1 cellular context compared by ENCODE assay signal in genomic region chr2:11336189-11336588, GRCh38.
A peak's percentile ranks its signal among the peaks of the same experiment; 100 is the strongest.
TF ChIP-seq lines count a peak whose summit lies in the region.

No MANE protein-coding gene starts in this region.

TF ChIP-seq in HepG2, 621 proteins besides CTCF, POLR2A, EP300 and RAD21 (continued from another document):
- TF ChIP-seq SYNCRIP (IDR thresholded peaks at IDR 0.05; ENCODE audit: insufficient read depth, low read depth, low read length): no peak
- TF ChIP-seq KDM2A (CRISPR knock-in tag; IDR thresholded peaks at IDR 0.05; ENCODE audit: borderline replicate concordance, low read depth): no peak
- TF ChIP-seq ZNF572 (CRISPR knock-in tag; IDR thresholded peaks at IDR 0.05): no peak
- TF ChIP-seq TIGD3 (CRISPR knock-in tag; IDR thresholded peaks at IDR 0.05; ENCODE audit: borderline replicate concordance): no peak
- no peak for TF ChIP-seq AKNA (CRISPR knock-in tag; IDR thresholded peaks at IDR 0.05; ENCODE audit: borderline replicate concordance)
- no peak for TF ChIP-seq ZNF839 (CRISPR knock-in tag; IDR thresholded peaks at IDR 0.05; ENCODE audit: borderline replicate concordance)
- TF ChIP-seq ZNF30 (CRISPR knock-in tag; IDR thresholded peaks at IDR 0.05): no peak
- TF ChIP-seq THRA (CRISPR knock-in tag; IDR thresholded peaks at IDR 0.05; ENCODE audit: borderline replicate concordance): no peak
- 0 out of 2 replicates have a peak, but pooled peaks have one; percentile 3 for TF ChIP-seq ZMYM4 (CRISPR knock-in tag; IDR thresholded peaks at IDR 0.05)
- TF ChIP-seq ZNF891 (CRISPR knock-in tag; IDR thresholded peaks at IDR 0.05): no peak
- no peak for TF ChIP-seq SPEN (CRISPR knock-in tag; IDR thresholded peaks at IDR 0.05; ENCODE audit: low read depth)
- no peak for TF ChIP-seq ZFP41 (CRISPR knock-in tag; IDR thresholded peaks at IDR 0.05; ENCODE audit: borderline replicate concordance)
- no peak for TF ChIP-seq ZNF788 (CRISPR knock-in tag; IDR thresholded peaks at IDR 0.05; ENCODE audit: borderline replicate concordance)
- no peak for TF ChIP-seq NFE2L2 (IDR thresholded peaks at IDR 0.05; ENCODE audit: low read length)
- peak; percentile 19; the same call in 1 of the 2 replicates for TF ChIP-seq ZMYM2 (CRISPR knock-in tag; IDR thresholded peaks at IDR 0.05)
- TF ChIP-seq, protein P1, sequence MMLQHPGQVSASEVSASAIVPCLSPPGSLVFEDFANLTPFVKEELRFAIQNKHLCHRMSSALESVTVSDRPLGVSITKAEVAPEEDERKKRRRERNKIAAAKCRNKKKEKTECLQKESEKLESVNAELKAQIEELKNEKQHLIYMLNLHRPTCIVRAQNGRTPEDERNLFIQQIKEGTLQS (CRISPR knock-in tag; IDR thresholded peaks at IDR 0.05): no peak
- TF ChIP-seq BHLHE40 (IDR thresholded peaks at IDR 0.05; ENCODE audit: low read length): no peak
- no peak for TF ChIP-seq CSRNP1 (CRISPR knock-in tag; IDR thresholded peaks at IDR 0.05)
- no peak for TF ChIP-seq ZNF253 (CRISPR knock-in tag; IDR thresholded peaks at IDR 0.05; ENCODE audit: borderline replicate concordance)
- TF ChIP-seq, protein P2, sequence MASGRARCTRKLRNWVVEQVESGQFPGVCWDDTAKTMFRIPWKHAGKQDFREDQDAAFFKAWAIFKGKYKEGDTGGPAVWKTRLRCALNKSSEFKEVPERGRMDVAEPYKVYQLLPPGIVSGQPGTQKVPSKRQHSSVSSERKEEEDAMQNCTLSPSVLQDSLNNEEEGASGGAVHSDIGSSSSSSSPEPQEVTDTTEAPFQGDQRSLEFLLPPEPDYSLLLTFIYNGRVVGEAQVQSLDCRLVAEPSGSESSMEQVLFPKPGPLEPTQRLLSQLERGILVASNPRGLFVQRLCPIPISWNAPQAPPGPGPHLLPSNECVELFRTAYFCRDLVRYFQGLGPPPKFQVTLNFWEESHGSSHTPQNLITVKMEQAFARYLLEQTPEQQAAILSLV (CRISPR knock-in tag; IDR thresholded peaks at IDR 0.05; ENCODE audit: borderline replicate concordance): no peak
- no peak for TF ChIP-seq ESRRA (CRISPR knock-in tag; IDR thresholded peaks at IDR 0.05; ENCODE audit: low read depth)
- TF ChIP-seq PLRG1 (conservative IDR thresholded peaks at IDR 0.05): no peak
- peak; percentile 49; the same call in 1 of the 2 replicates for TF ChIP-seq ZMYM3 (CRISPR knock-in tag; IDR thresholded peaks at IDR 0.05)
- TF ChIP-seq PLSCR1 (CRISPR knock-in tag; IDR thresholded peaks at IDR 0.05; ENCODE audit: borderline replicate concordance): no peak
- no peak for TF ChIP-seq ZNF720 (CRISPR knock-in tag; IDR thresholded peaks at IDR 0.05)
- TF ChIP-seq ZNF770 (CRISPR knock-in tag; IDR thresholded peaks at IDR 0.05): peak; percentile 95
- no peak for TF ChIP-seq GTF2F1 (IDR thresholded peaks at IDR 0.05; ENCODE audit: low read length)
- TF ChIP-seq ZBTB37 (CRISPR knock-in tag; IDR thresholded peaks at IDR 0.05): no peak
- no peak for TF ChIP-seq ZNF660 (CRISPR knock-in tag; IDR thresholded peaks at IDR 0.05; ENCODE audit: borderline replicate concordance, low read depth)
- no peak for TF ChIP-seq SNAPC2 (CRISPR knock-in tag; IDR thresholded peaks at IDR 0.05)
- no peak for TF ChIP-seq SMYD3 (CRISPR knock-in tag; IDR thresholded peaks at IDR 0.05)
- no peak for TF ChIP-seq ZNF678 (CRISPR knock-in tag; IDR thresholded peaks at IDR 0.05)
- no peak for TF ChIP-seq ASH2L (IDR thresholded peaks at IDR 0.05; ENCODE audit: insufficient read length, low read depth, low read length)
- TF ChIP-seq HOXA3 (CRISPR knock-in tag; IDR thresholded peaks at IDR 0.05): no peak
- TF ChIP-seq ZSCAN29 (CRISPR knock-in tag; conservative IDR thresholded peaks at IDR 0.05): no peak
- no peak for TF ChIP-seq SP5 (CRISPR knock-in tag; IDR thresholded peaks at IDR 0.05; ENCODE audit: borderline replicate concordance, low read depth)
- TF ChIP-seq ZNF672 (CRISPR knock-in tag; IDR thresholded peaks at IDR 0.05): no peak
- no peak for TF ChIP-seq ZFP62 (CRISPR knock-in tag; IDR thresholded peaks at IDR 0.05)
- TF ChIP-seq POLR2G (IDR thresholded peaks at IDR 0.05; ENCODE audit: low read depth, low read length): peak; percentile 23; the same call in 1 of the 2 replicates
- no peak for TF ChIP-seq MATR3 (CRISPR knock-in tag; IDR thresholded peaks at IDR 0.05)
- TF ChIP-seq RBM22 (optimal IDR thresholded peaks at IDR 0.05; ENCODE audit: low read length): peak; percentile 79
- TF ChIP-seq ZBTB42 (CRISPR knock-in tag; IDR thresholded peaks at IDR 0.05): no peak
